Comparison of ENCODE assay signal across 11 cellular contexts in genomic region chr4:128513664-128514484, GRCh38.
DNase-seq lines count a peak whose midpoint lies in the region; ATAC-seq, FAIRE-seq and TF ChIP-seq lines count a peak whose summit lies in the region.
"Had no signal": no experiment of that assay in that cellular context is flagged by ENCODE, and none has a peak within 500 bp of the region (broad histone marks: within the 10 kb centered on the region; RNA-seq: fewer than 3 reads in every experiment).

No MANE protein-coding gene starts in this region.

- H3K79me2 ChIP-seq in OCI-LY3 (ENCODE audit: low read length) (no peaks in the 10 kb centered on the region), astrocyte (ENCODE audit: insufficient read depth, low read length) (no peaks in the 10 kb centered on the region)

- H3K4me1 ChIP-seq in OCI-LY3 (ENCODE audit: low read length): peaks cover 32% of the 10 kb centered on the region
- H3K4me1 ChIP-seq in astrocyte (ENCODE audit: insufficient read depth, low read length): peaks cover 20% of the 10 kb centered on the region

- H4K20me1 ChIP-seq in OCI-LY3 (ENCODE audit: insufficient read depth, low read length) (no peaks in the 10 kb centered on the region), astrocyte (ENCODE audit: insufficient read depth, low read length) (no peaks in the 10 kb centered on the region)

- no peaks in the 10 kb centered on the region for H3K27me3 Mint-ChIP-seq in activated CD4-positive, alpha-beta T cell treated with anti-CD3 and anti-CD28 coated beads, Interleukin-2, amount 10 ng/mL, durations not matched to agents 24 days and 14 days
- H3K27me3 Mint-ChIP-seq in astrocyte (ENCODE audit: low read depth, unreplicated experiment) (no peaks in the 10 kb centered on the region), natural killer cell (ENCODE audit: low read depth in 2 of 2) (peaks cover 0 to 4% of the 10 kb centered on the region in 2 donors)

- peaks cover 18% of the 10 kb centered on the region for H3K4me1 Mint-ChIP-seq in activated CD4-positive, alpha-beta T cell treated with anti-CD3 and anti-CD28 coated beads, Interleukin-2, amount 10 ng/mL, durations not matched to agents 24 days and 14 days
- H3K4me1 Mint-ChIP-seq in astrocyte (ENCODE audit: low read depth, unreplicated experiment): peaks cover 44% of the 10 kb centered on the region
- H3K4me1 Mint-ChIP-seq in natural killer cell: peaks cover 9 to 12% of the 10 kb centered on the region in 2 donors

- H3K4me3 Mint-ChIP-seq in activated CD4-positive, alpha-beta T cell treated with anti-CD3 and anti-CD28 coated beads, Interleukin-2, amount 10 ng/mL, durations not matched to agents 24 days and 14 days: peak overlapping the region; percentile 49
- H3K4me3 Mint-ChIP-seq in astrocyte (ENCODE audit: unreplicated experiment): no peak overlapping the region
- peak overlapping the region; percentile 80 for H3K4me3 Mint-ChIP-seq in natural killer cell

- H3K9me3 ChIP-seq in OCI-LY3 (ENCODE audit: insufficient read depth, low read length): no peaks in the 10 kb centered on the region
- no peaks in the 10 kb centered on the region for H3K9me3 ChIP-seq in astrocyte (ENCODE audit: insufficient read depth, low read depth, low read length)
- H3K9me3 ChIP-seq: sigmoid colon had no signal

- H3K36me3 ChIP-seq in OCI-LY3 (replicated peaks; ENCODE audit: low read depth, low read length) (peaks cover 4% of the 10 kb centered on the region), astrocyte (ENCODE audit: insufficient read depth, low read length) (no peaks in the 10 kb centered on the region), brain microvascular endothelial cell (replicated peaks) (no peaks in the 10 kb centered on the region)
- H3K36me3 ChIP-seq: sigmoid colon had no signal

- TF ChIP-seq CTCF in OCI-LY3 (IDR thresholded peaks at IDR 0.05; ENCODE audit: low read depth, low read length) (no peak), astrocyte (IDR thresholded peaks at IDR 0.05; ENCODE audit: insufficient read depth, low read depth, low read length) (no peak), natural killer cell (IDR thresholded peaks at IDR 0.05) (no peak), brain microvascular endothelial cell (IDR thresholded peaks at IDR 0.05; ENCODE audit: low read depth, low read length, missing control alignments) (no peak)

- H3K9me3 Mint-ChIP-seq in activated CD4-positive, alpha-beta T cell treated with anti-CD3 and anti-CD28 coated beads, Interleukin-2, amount 10 ng/mL, durations not matched to agents 24 days and 14 days: peaks cover 7% of the 10 kb centered on the region
- H3K9me3 Mint-ChIP-seq in astrocyte (ENCODE audit: unreplicated experiment) (no peaks in the 10 kb centered on the region), natural killer cell (no peaks in the 10 kb centered on the region)

- no peaks in the 10 kb centered on the region for H3K36me3 Mint-ChIP-seq in activated CD4-positive, alpha-beta T cell treated with anti-CD3 and anti-CD28 coated beads, Interleukin-2, amount 10 ng/mL, durations not matched to agents 24 days and 14 days (ENCODE audit: low read depth)
- peaks cover 7% of the 10 kb centered on the region for H3K36me3 Mint-ChIP-seq in astrocyte (ENCODE audit: low read depth, unreplicated experiment)
- no peaks in the 10 kb centered on the region for H3K36me3 Mint-ChIP-seq in natural killer cell

- peak overlapping the region; percentile 78 for H3K27ac Mint-ChIP-seq in activated CD4-positive, alpha-beta T cell treated with anti-CD3 and anti-CD28 coated beads, Interleukin-2, amount 10 ng/mL, durations not matched to agents 24 days and 14 days
- H3K27ac Mint-ChIP-seq in astrocyte (ENCODE audit: unreplicated experiment) (peak overlapping the region; percentile 97), natural killer cell (peak overlapping the region; percentile 46 to 52)

- ATAC-seq in natural killer cell: no peak

- H3K4me3 ChIP-seq in OCI-LY3 (ENCODE audit: low read length) (no peak overlapping the region), astrocyte (ENCODE audit: insufficient read depth, low read depth, low read length) (no peak overlapping the region), brain microvascular endothelial cell (ENCODE audit: low read depth, low read length) (no peak overlapping the region)
- H3K4me3 ChIP-seq: sigmoid colon had no signal

- H3K4me2 ChIP-seq in OCI-LY3 (ENCODE audit: low read length) (no peak overlapping the region), astrocyte (ENCODE audit: low read length) (no peak overlapping the region)

- peak; percentile 61 for DNase-seq in activated CD4-positive, alpha-beta T cell treated with anti-CD3 and anti-CD28 coated beads, Interleukin-2, amount 10 ng/mL, durations not matched to agents 24 days and 14 days
- no peak for DNase-seq in activated CD4-positive, alpha-beta T cell treated with anti-CD3 and anti-CD28 coated beads, Interleukin-2, amount 50 U/mL, for 48 hours
- DNase-seq in astrocyte (ENCODE audit: low read depth) (peak; percentile 7), natural killer cell (no peak), brain microvascular endothelial cell (no peak), SHP77 (lab: John Stamatoyannopoulos, UW) (no peak), Kasumi-1 (lab: John Stamatoyannopoulos, UW) (no peak)
- DNase-seq: activated CD4-positive, alpha-beta T cell treated with anti-CD3 and anti-CD28 coated beads, Interleukin-2, amount 50 U/mL, for 4 hours; NCI-H1092 treated with DMSO at 0.1 percent for 48 hours; sigmoid colon had no signal

- no peak for FAIRE-seq in astrocyte (lab: Jason Lieb, UNC)

- H3K27ac ChIP-seq in OCI-LY3 (ENCODE audit: low read length): no peak overlapping the region
- no peak overlapping the region for H3K27ac ChIP-seq in astrocyte (ENCODE audit: low read depth, low read length)
- no peak overlapping the region for H3K27ac ChIP-seq in brain microvascular endothelial cell
- H3K27ac ChIP-seq: sigmoid colon had no signal

- intact Hi-C loops in activated CD4-positive, alpha-beta T cell treated with anti-CD3 and anti-CD28 coated beads, Interleukin-2, amount 10 ng/mL, durations not matched to agents 24 days and 14 days (cut with micrococcal nuclease): loop anchor here (1.0 to 2.0 kb wide), 2 partner anchors 39 to 226 kb away; no protein-coding TSS in a partner anchor
- intact Hi-C loops in natural killer cell (cut with micrococcal nuclease): no loop called here

- no peaks in the 10 kb centered on the region for H3K27me3 ChIP-seq in OCI-LY3 (ENCODE audit: low read depth, low read length)
- no peaks in the 10 kb centered on the region for H3K27me3 ChIP-seq in astrocyte (ENCODE audit: insufficient read depth, low read length)
- no peaks in the 10 kb centered on the region for H3K27me3 ChIP-seq in brain microvascular endothelial cell (replicated peaks)
- H3K27me3 ChIP-seq: sigmoid colon had no signal

- H2AFZ ChIP-seq in OCI-LY3 (ENCODE audit: low read depth, low read length): peak overlapping the region; percentile 22; the same call in 1 of the 2 replicates
- no peak overlapping the region for H2AFZ ChIP-seq in astrocyte (ENCODE audit: low read depth, low read length)

- H3K9ac ChIP-seq in OCI-LY3 (ENCODE audit: low read length): no peak overlapping the region
- no peak overlapping the region for H3K9ac ChIP-seq in astrocyte (ENCODE audit: low read length)

- in situ Hi-C loops in brain microvascular endothelial cell (cut with HindIII; ENCODE audit: low pct_ligation_motif_present, low sequenced_read_pairs): no loop called here

Comparison
In these comparisons a context has a peak if more than half of its experiments do, and no peak if none do; other contexts are left out.
1. DNase-seq: peak in activated CD4-positive, alpha-beta T cell treated with anti-CD3 and anti-CD28 coated beads, Interleukin-2, amount 10 ng/mL, durations not matched to agents 24 days and 14 days (single experiment) and astrocyte (single experiment); none in activated CD4-positive, alpha-beta T cell treated with anti-CD3 and anti-CD28 coated beads, Interleukin-2, amount 50 U/mL, for 48 hours (0 of 2), natural killer cell (single experiment), brain microvascular endothelial cell (single experiment), SHP77 (0 of 2) and Kasumi-1 (0 of 2).
2. Peak in every context shown above with its lines, with median percentiles within 50 percentile points of each other: H3K27ac Mint-ChIP-seq.